Comparison of ENCODE assay signal across 1 cellular context in the genomic region with DNA sequence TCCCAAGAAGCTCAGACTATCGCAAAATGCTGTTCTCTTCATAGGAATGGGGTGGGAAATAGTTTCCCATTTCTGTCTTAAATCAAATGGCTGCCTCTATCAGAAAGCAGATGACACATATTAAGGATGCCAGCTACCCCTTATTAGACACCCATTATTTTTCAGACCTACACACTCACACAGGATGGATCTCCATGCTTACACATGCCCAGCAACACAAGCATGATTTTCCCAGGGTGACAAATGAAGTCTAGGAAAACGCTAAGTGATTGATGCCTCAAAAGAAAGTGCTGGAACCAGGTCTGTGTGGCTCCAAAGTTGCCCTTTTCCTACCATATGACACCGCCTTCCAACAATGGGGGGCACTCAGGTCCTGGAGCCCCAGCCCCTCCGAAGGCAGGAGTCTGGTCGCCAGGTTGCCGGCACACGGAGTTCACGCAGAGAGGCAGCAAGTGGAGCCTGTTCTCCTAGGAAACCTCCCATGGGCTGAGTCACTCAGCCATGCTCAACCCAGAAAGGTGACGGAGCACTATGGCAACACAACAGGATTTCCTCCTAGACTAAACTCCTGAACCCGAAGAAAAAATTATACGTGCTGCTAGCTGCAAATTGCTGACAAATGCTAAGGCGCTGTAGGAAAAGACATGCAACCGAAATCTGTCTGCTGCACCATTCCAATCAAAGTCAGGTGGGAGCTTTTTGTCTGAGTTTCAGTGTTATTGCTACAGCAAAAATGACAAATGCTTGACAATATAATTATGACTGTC.
TF ChIP-seq lines count a peak whose summit lies in the region.

No MANE protein-coding gene starts in this region.

TF ChIP-seq in GM23338, 12 proteins besides CTCF, POLR2A, EP300 and RAD21 (continued from another document):
- TF ChIP-seq, protein P1, sequence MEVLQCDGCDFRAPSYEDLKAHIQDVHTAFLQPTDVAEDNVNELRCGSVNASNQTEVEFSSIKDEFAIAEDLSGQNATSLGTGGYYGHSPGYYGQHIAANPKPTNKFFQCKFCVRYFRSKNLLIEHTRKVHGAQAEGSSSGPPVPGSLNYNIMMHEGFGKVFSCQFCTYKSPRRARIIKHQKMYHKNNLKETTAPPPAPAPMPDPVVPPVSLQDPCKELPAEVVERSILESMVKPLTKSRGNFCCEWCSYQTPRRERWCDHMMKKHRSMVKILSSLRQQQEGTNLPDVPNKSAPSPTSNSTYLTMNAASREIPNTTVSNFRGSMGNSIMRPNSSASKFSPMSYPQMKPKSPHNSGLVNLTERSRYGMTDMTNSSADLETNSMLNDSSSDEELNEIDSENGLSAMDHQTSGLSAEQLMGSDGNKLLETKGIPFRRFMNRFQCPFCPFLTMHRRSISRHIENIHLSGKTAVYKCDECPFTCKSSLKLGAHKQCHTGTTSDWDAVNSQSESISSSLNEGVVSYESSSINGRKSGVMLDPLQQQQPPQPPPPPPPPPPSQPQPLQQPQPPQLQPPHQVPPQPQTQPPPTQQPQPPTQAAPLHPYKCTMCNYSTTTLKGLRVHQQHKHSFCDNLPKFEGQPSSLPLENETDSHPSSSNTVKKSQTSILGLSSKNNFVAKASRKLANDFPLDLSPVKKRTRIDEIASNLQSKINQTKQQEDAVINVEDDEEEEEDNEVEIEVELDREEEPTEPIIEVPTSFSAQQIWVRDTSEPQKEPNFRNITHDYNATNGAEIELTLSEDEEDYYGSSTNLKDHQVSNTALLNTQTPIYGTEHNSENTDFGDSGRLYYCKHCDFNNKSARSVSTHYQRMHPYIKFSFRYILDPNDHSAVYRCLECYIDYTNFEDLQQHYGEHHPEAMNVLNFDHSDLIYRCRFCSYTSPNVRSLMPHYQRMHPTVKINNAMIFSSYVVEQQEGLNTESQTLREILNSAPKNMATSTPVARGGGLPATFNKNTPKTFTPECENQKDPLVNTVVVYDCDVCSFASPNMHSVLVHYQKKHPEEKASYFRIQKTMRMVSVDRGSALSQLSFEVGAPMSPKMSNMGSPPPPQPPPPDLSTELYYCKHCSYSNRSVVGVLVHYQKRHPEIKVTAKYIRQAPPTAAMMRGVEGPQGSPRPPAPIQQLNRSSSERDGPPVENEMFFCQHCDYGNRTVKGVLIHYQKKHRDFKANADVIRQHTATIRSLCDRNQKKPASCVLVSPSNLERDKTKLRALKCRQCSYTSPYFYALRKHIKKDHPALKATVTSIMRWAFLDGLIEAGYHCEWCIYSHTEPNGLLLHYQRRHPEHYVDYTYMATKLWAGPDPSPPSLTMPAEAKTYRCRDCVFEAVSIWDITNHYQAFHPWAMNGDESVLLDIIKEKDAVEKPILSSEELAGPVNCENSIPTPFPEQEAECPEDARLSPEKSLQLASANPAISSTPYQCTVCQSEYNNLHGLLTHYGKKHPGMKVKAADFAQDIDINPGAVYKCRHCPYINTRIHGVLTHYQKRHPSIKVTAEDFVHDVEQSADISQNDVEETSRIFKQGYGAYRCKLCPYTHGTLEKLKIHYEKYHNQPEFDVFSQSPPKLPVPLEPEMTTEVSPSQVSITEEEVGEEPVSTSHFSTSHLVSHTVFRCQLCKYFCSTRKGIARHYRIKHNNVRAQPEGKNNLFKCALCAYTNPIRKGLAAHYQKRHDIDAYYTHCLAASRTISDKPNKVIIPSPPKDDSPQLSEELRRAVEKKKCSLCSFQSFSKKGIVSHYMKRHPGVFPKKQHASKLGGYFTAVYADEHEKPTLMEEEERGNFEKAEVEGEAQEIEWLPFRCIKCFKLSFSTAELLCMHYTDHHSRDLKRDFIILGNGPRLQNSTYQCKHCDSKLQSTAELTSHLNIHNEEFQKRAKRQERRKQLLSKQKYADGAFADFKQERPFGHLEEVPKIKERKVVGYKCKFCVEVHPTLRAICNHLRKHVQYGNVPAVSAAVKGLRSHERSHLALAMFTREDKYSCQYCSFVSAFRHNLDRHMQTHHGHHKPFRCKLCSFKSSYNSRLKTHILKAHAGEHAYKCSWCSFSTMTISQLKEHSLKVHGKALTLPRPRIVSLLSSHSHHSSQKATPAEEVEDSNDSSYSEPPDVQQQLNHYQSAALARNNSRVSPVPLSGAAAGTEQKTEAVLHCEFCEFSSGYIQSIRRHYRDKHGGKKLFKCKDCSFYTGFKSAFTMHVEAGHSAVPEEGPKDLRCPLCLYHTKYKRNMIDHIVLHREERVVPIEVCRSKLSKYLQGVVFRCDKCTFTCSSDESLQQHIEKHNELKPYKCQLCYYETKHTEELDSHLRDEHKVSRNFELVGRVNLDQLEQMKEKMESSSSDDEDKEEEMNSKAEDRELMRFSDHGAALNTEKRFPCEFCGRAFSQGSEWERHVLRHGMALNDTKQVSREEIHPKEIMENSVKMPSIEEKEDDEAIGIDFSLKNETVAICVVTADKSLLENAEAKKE (CRISPR knock-in tag; IDR thresholded peaks at IDR 0.05): no peak
TF ChIP-seq in GM23338: peak in this region for 0.
